Comparison of ENCODE assay signal across 8 cellular contexts in genomic region chr13:89695343-89696257, GRCh38.
A peak's percentile ranks its signal among the peaks of the same experiment; 100 is the strongest.
DNase-seq lines count a peak whose midpoint lies in the region; ATAC-seq and TF ChIP-seq lines count a peak whose summit lies in the region.

No MANE protein-coding gene starts in this region.

- intact Hi-C loops in lower leg skin (cut with DNase I; ENCODE audit: low total_unique reads): no loop called here

- peaks cover 0 to 35% (median 12%) of the 10 kb centered on the region in 5 donors for H3K9me3 Mint-ChIP-seq in CD8-positive, alpha-beta memory T cell

- H3K27me3 Mint-ChIP-seq in CD8-positive, alpha-beta memory T cell: no peaks in the 10 kb centered on the region

- no peak overlapping the region for H3K27ac Mint-ChIP-seq in CD8-positive, alpha-beta memory T cell

- H3K36me3 ChIP-seq in CD8-positive, alpha-beta memory T cell (ENCODE audit: insufficient read depth, low read length): no peaks in the 10 kb centered on the region

- H3K9me3 ChIP-seq in CD8-positive, alpha-beta memory T cell (ENCODE audit: low read length): no peaks in the 10 kb centered on the region

- H3K4me3 ChIP-seq in Jurkat, Clone E6-1 (ENCODE audit: low read length): no peak overlapping the region
- no peak overlapping the region for H3K4me3 ChIP-seq in retinal pigment epithelial cell (ENCODE audit: low read length)
- H3K4me3 ChIP-seq in lower leg skin (ENCODE audit: low read depth, poor library complexity, severe bottlenecking): no peak overlapping the region
- no peak overlapping the region for H3K4me3 ChIP-seq in CD8-positive, alpha-beta memory T cell (ENCODE audit: low read length)

- no peaks in the 10 kb centered on the region for H3K4me1 Mint-ChIP-seq in CD8-positive, alpha-beta memory T cell

- CTCF ChIA-PET in GM10248 (lab: Yijun Ruan, JAX): interaction anchor here (0.7 to 1.3 kb wide), 4 partner anchors 11 to 20 kb away, joined by 3 to 4 read pairs (median 3); no protein-coding TSS in a partner anchor
- CTCF ChIA-PET in RWPE1 (lab: Yijun Ruan, JAX): interaction anchor here (0.5 to 1.7 kb wide), 13 partner anchors 10 to 1956 kb away, joined by 3 to 6 read pairs (median 3); no protein-coding TSS in a partner anchor
- CTCF ChIA-PET in CD8-positive, alpha-beta memory T cell (lab: Charles Lee): no interaction called here

- H3K4me3 Mint-ChIP-seq in CD8-positive, alpha-beta memory T cell: no peak overlapping the region

- no peak for DNase-seq in GM10248 (ENCODE audit: extremely low spot score)
- peak; percentile 37 for DNase-seq in Jurkat, Clone E6-1 (ENCODE audit: low read depth, low spot score)
- peak; percentile 17 for DNase-seq in RWPE1 (ENCODE audit: low spot score)
- peak; percentile 21 to 56 for DNase-seq in foreskin keratinocyte
- peak; percentile 19 for DNase-seq in retinal pigment epithelial cell (ENCODE audit: low read depth)
- DNase-seq in lower leg skin (ENCODE audit: low spot score in 2 of 2): no peak
- no peak for DNase-seq in CD8-positive, alpha-beta memory T cell

- POLR2A ChIA-PET in GM10248 (lab: Yijun Ruan, JAX): no interaction called here
- POLR2A ChIA-PET in RWPE1 (lab: Yijun Ruan, JAX; ENCODE audit: low non-redundant PET): no interaction called here
- POLR2A ChIA-PET in CD8-positive, alpha-beta memory T cell (lab: Charles Lee): no interaction called here

- no peaks in the 10 kb centered on the region for H3K36me3 Mint-ChIP-seq in CD8-positive, alpha-beta memory T cell

- 17% methylated on average over 4 of the region's 4 CpGs for WGBS in lower leg skin, 2 donors

- TF ChIP-seq POLR2A in lower leg skin (IDR thresholded peaks at IDR 0.05): no peak

- ATAC-seq in foreskin keratinocyte: peak; percentile 79
- ATAC-seq in GM21381 (IDR thresholded peaks at IDR 0.05; ENCODE audit: unreplicated experiment): no peak

- TF ChIP-seq CTCF in GM10248 (IDR thresholded peaks at IDR 0.05; ENCODE audit: control extremely low read depth, extremely low read depth, low read depth, missing control alignments) (peak; percentile 30), RWPE1 (conservative IDR thresholded peaks at IDR 0.05; ENCODE audit: low read depth) (peak; percentile 59), foreskin keratinocyte (conservative IDR thresholded peaks at IDR 0.05) (peak; percentile 90), retinal pigment epithelial cell (conservative IDR thresholded peaks at IDR 0.05; ENCODE audit: low read depth, low read length) (peak; percentile 88), lower leg skin (IDR thresholded peaks at IDR 0.05) (no peak)

- no peaks in the 10 kb centered on the region for H3K4me1 ChIP-seq in foreskin keratinocyte
- H3K4me1 ChIP-seq in CD8-positive, alpha-beta memory T cell (ENCODE audit: insufficient read depth, low read length): no peaks in the 10 kb centered on the region

- H3K27ac ChIP-seq in RWPE1 (no peak overlapping the region), foreskin keratinocyte (no peak overlapping the region)
- H3K27ac ChIP-seq in CD8-positive, alpha-beta memory T cell (ENCODE audit: low read depth, low read length): no peak overlapping the region

- H3K27me3 ChIP-seq in foreskin keratinocyte: no peaks in the 10 kb centered on the region
- H3K27me3 ChIP-seq in CD8-positive, alpha-beta memory T cell (ENCODE audit: insufficient read depth, low read length, poor library complexity, severe bottlenecking): no peaks in the 10 kb centered on the region

Comparison
In these comparisons a context has a peak if more than half of its experiments do, and no peak if none do; other contexts are left out.
1. DNase-seq: peak in Jurkat, Clone E6-1 (single experiment), RWPE1 (single experiment), foreskin keratinocyte (2 of 2) and retinal pigment epithelial cell (single experiment); none in GM10248 (single experiment), lower leg skin (0 of 2) and CD8-positive, alpha-beta memory T cell (0 of 5).
2. CTCF ChIP-seq: peak in GM10248 (single experiment), RWPE1 (single experiment), foreskin keratinocyte (single experiment) and retinal pigment epithelial cell (single experiment); none in lower leg skin (0 of 3).